Comparison of ENCODE assay signal across 8 cellular contexts in genomic region chr4:168569066-168569908, GRCh38.
DNase-seq lines count a peak whose midpoint lies in the region; ATAC-seq lines count a peak whose summit lies in the region.

No MANE protein-coding gene starts in this region.

- H3K27me3 Mint-ChIP-seq in naive thymus-derived CD4-positive, alpha-beta T cell: peaks cover 0 to 13% (median 3%) of the 10 kb centered on the region in 5 donors

- POLR2A ChIA-PET in naive thymus-derived CD4-positive, alpha-beta T cell (lab: Charles Lee): no interaction called here

- no peaks in the 10 kb centered on the region for H3K36me3 ChIP-seq in neuronal stem cell (replicated peaks in 1 of 2; ENCODE audit: control insufficient read depth in 2 of 2, insufficient read depth in 2 of 2, low read length in 2 of 2)
- no peaks in the 10 kb centered on the region for H3K36me3 ChIP-seq in naive thymus-derived CD4-positive, alpha-beta T cell (ENCODE audit: control insufficient read depth in 2 of 3, insufficient read depth in 3 of 3, low read length in 3 of 3)

- ATAC-seq in GM18517 (IDR thresholded peaks at IDR 0.05; ENCODE audit: unreplicated experiment): no peak
- no peak for ATAC-seq in naive thymus-derived CD4-positive, alpha-beta T cell
- no peak for ATAC-seq in GM18867 (IDR thresholded peaks at IDR 0.05; ENCODE audit: unreplicated experiment)

- H3K4me1 Mint-ChIP-seq in naive thymus-derived CD4-positive, alpha-beta T cell: no peaks in the 10 kb centered on the region

- no peaks in the 10 kb centered on the region for H3K79me1 ChIP-seq in neuronal stem cell (ENCODE audit: low read depth, low read length)

- H2BK5ac ChIP-seq in neuronal stem cell (ENCODE audit: low read length): no peak overlapping the region

- intact Hi-C loops in naive thymus-derived CD4-positive, alpha-beta T cell (cut with micrococcal nuclease): no loop called here

- H3K4ac ChIP-seq in neuronal stem cell (ENCODE audit: low read length): no peak overlapping the region

- DNase-seq in EL (peak; percentile 58), NCI-H2171 treated with DMSO at 0.1 percent for 48 hours (lab: John Stamatoyannopoulos, UW) (peak; percentile 92), cerebellar cortex (ENCODE audit: low spot score) (peak; percentile 15), neuronal stem cell (ENCODE audit: low spot score) (no peak), CD1c-positive myeloid dendritic cell (ENCODE audit: extremely low spot score) (no peak)
- DNase-seq in naive thymus-derived CD4-positive, alpha-beta T cell: no peak

- H2BK15ac ChIP-seq in neuronal stem cell (ENCODE audit: low read length): no peak overlapping the region

- peak overlapping the region; percentile 15 for H2AFZ ChIP-seq in neuronal stem cell (ENCODE audit: low read length)

- H3K27me3 ChIP-seq in neuronal stem cell (ENCODE audit: control insufficient read depth in 3 of 3, insufficient read depth in 3 of 3, low read depth in 1 of 3, low read length in 3 of 3): no peaks in the 10 kb centered on the region
- no peaks in the 10 kb centered on the region for H3K27me3 ChIP-seq in naive thymus-derived CD4-positive, alpha-beta T cell (ENCODE audit: control insufficient read depth in 2 of 2, insufficient read depth in 2 of 2, low read length in 2 of 2)

- H4K91ac ChIP-seq in neuronal stem cell (ENCODE audit: low read depth, low read length, poor library complexity): no peak overlapping the region

- WGBS in neuronal stem cell (ENCODE audit: extremely low coverage in 2 of 2, insufficient read length in 2 of 2, insufficient replicate concordance in 1 of 2), 2 donors: no CpG with 5 or more reads among the region's 8 CpGs

- H3K27ac ChIP-seq in neuronal stem cell (replicated peaks; ENCODE audit: low read length): no peak overlapping the region
- no peak overlapping the region for H3K27ac ChIP-seq in naive thymus-derived CD4-positive, alpha-beta T cell (ENCODE audit: low read depth, low read length)

- no peak overlapping the region for H4K8ac ChIP-seq in neuronal stem cell (ENCODE audit: low read depth, low read length)

- no peak overlapping the region for H3K27ac Mint-ChIP-seq in naive thymus-derived CD4-positive, alpha-beta T cell

- no peak overlapping the region for H3K9ac ChIP-seq in neuronal stem cell (ENCODE audit: low read depth, low read length, poor library complexity)

- no peak overlapping the region for H3K4me3 ChIP-seq in neuronal stem cell (ENCODE audit: low read length in 2 of 2)
- no peak overlapping the region for H3K4me3 ChIP-seq in naive thymus-derived CD4-positive, alpha-beta T cell (ENCODE audit: low read length)

- H3K36me3 Mint-ChIP-seq in naive thymus-derived CD4-positive, alpha-beta T cell: no peaks in the 10 kb centered on the region

- H3K4me2 ChIP-seq in neuronal stem cell (ENCODE audit: insufficient read depth, low read length, poor library complexity, severe bottlenecking): no peak overlapping the region

- no peak overlapping the region for H3K4me3 Mint-ChIP-seq in naive thymus-derived CD4-positive, alpha-beta T cell

- peaks cover 0 to 2% (median 0%) of the 10 kb centered on the region in 11 donors for H3K9me3 Mint-ChIP-seq in naive thymus-derived CD4-positive, alpha-beta T cell

- no peaks in the 10 kb centered on the region for H3K4me1 ChIP-seq in neuronal stem cell (ENCODE audit: control insufficient read depth in 2 of 2, insufficient read depth in 1 of 2, low read depth in 1 of 2, low read length in 2 of 2)
- H3K4me1 ChIP-seq in naive thymus-derived CD4-positive, alpha-beta T cell (ENCODE audit: control insufficient read depth in 2 of 2, insufficient read depth in 2 of 2, low read length in 2 of 2): no peaks in the 10 kb centered on the region

- H2BK120ac ChIP-seq in neuronal stem cell (ENCODE audit: low read depth, low read length): no peak overlapping the region

- H3K14ac ChIP-seq in neuronal stem cell (ENCODE audit: low read length): no peak overlapping the region

- H3K18ac ChIP-seq in neuronal stem cell (ENCODE audit: low read length): no peak overlapping the region

- no peaks in the 10 kb centered on the region for H3K9me3 ChIP-seq in neuronal stem cell (replicated peaks in 1 of 2; ENCODE audit: control insufficient read depth in 2 of 2, insufficient read depth in 1 of 2, low read depth in 1 of 2, low read length in 2 of 2)
- no peaks in the 10 kb centered on the region for H3K9me3 ChIP-seq in naive thymus-derived CD4-positive, alpha-beta T cell (ENCODE audit: control insufficient read depth in 2 of 3, low read length in 3 of 3)

- CTCF ChIA-PET in naive thymus-derived CD4-positive, alpha-beta T cell (lab: Charles Lee): no interaction called here

- H2AK5ac ChIP-seq in neuronal stem cell (ENCODE audit: low read depth, low read length): no peak overlapping the region

- H2BK12ac ChIP-seq in neuronal stem cell (ENCODE audit: low read length): no peak overlapping the region

- H3K23ac ChIP-seq in neuronal stem cell (ENCODE audit: low read depth, low read length, poor library complexity): no peak overlapping the region

Comparison
In these comparisons a context has a peak if more than half of its experiments do, and no peak if none do; other contexts are left out.
1. DNase-seq: peak in EL (single experiment), NCI-H2171 treated with DMSO at 0.1 percent for 48 hours (single experiment) and cerebellar cortex (single experiment); none in neuronal stem cell (single experiment), CD1c-positive myeloid dendritic cell (single experiment) and naive thymus-derived CD4-positive, alpha-beta T cell (0 of 9).